23 cellular contexts compared by ENCODE assay signal in the genomic region with DNA sequence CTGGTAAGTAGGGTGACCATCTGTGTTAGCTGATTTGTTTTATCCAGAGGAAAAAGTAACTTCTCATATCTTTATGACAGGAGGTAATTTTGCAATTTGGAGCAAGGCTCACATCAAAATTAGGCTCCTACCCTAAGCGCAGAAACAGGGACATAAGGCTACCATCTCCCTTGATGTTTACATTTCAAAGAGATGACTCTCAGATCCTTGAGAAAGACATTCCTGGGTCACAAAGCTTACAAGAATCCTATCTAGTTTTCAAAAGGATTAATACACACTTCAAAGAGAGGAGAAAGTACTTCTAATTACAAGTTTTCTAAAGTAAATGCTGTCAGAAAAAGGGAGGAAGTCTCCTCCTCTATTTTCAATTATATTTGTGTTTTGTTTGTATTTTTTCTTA. TPM values are rescaled to one million over a fixed set of nuclear protein-coding genes. Genes with fewer than 3 reads are reported as not detected.
"Had no signal": no experiment of that assay in that cellular context is flagged by ENCODE, and none has a peak within 500 bp of the region (broad histone marks: within the 10 kb centered on the region; RNA-seq: fewer than 3 reads in every experiment).

No MANE protein-coding gene starts in this region.

- H3K27ac ChIP-seq: ascending aorta, colonic mucosa, dorsolateral prefrontal cortex, esophagus muscularis mucosa, heart right ventricle, pancreas, thoracic aorta, vagina had no signal

- H3K27me3 Mint-ChIP-seq: type B pancreatic cell had no signal

- H3K27ac Mint-ChIP-seq: activated naive CD4-positive, alpha-beta T cell treated with anti-CD3 and anti-CD28 coated beads, Interleukin-2, amount 50 U/mL, for 24 hours; effector memory CD8-positive, alpha-beta T cell; natural killer cell; type B pancreatic cell had no signal

- DNase-seq: activated gamma-delta T cell treated with Interleukin-2 at 50 U/mL for 16 hours; activated T-cell treated with anti-CD3 and anti-CD28 coated beads, Interleukin-2, amount 50 U/mL, for 1 hour; colonic mucosa; dorsolateral prefrontal cortex; effector memory CD8-positive, alpha-beta T cell; heart right ventricle; midbrain; natural killer cell; pancreas; right cardiac atrium; stimulated activated CD4-positive, alpha-beta T cell treated with anti-CD3 and anti-CD28 coated beads, Interleukin-4, amount 100 ng/mL, for 24 hours; stimulated activated naive CD4-positive, alpha-beta T cell treated with Interleukin-2 at 50 U/mL for 16 hours; T-helper 9 cell had no signal

- H3K4me1 ChIP-seq: ascending aorta, colonic mucosa, esophagus muscularis mucosa, heart right ventricle, pancreas, vagina had no signal

- H3K36me3 Mint-ChIP-seq: activated naive CD4-positive, alpha-beta T cell treated with anti-CD3 and anti-CD28 coated beads, Interleukin-2, amount 50 U/mL, for 24 hours; natural killer cell; type B pancreatic cell had no signal

- H3K9me3 ChIP-seq: ascending aorta, colonic mucosa, esophagus muscularis mucosa, heart right ventricle, pancreas, thoracic aorta, vagina had no signal

- H3K27me3 ChIP-seq: ascending aorta, colonic mucosa, esophagus muscularis mucosa, heart right ventricle, pancreas, vagina had no signal

- H3K36me3 ChIP-seq: ascending aorta, colonic mucosa, esophagus muscularis mucosa, heart right ventricle, pancreas, thoracic aorta, vagina had no signal

- H3K4me3 ChIP-seq: ascending aorta, colonic mucosa, dorsolateral prefrontal cortex, esophagus muscularis mucosa, heart right ventricle, lung, pancreas, thoracic aorta, vagina had no signal

- H3K4me3 Mint-ChIP-seq: activated naive CD4-positive, alpha-beta T cell treated with anti-CD3 and anti-CD28 coated beads, Interleukin-2, amount 50 U/mL, for 24 hours; central memory CD8-positive, alpha-beta T cell; effector memory CD8-positive, alpha-beta T cell; natural killer cell; type B pancreatic cell had no signal

- H3K9me3 Mint-ChIP-seq: activated naive CD4-positive, alpha-beta T cell treated with anti-CD3 and anti-CD28 coated beads, Interleukin-2, amount 50 U/mL, for 24 hours; central memory CD8-positive, alpha-beta T cell; effector memory CD8-positive, alpha-beta T cell; natural killer cell; type B pancreatic cell had no signal

- H3K4me1 Mint-ChIP-seq: activated naive CD4-positive, alpha-beta T cell treated with anti-CD3 and anti-CD28 coated beads, Interleukin-2, amount 50 U/mL, for 24 hours; central memory CD8-positive, alpha-beta T cell; natural killer cell had no signal

RNA-seq across cellular contexts. Expression of a gene that starts 7.0 kb away (rescaled TPM):
- total RNA-seq: ascending aorta, endothelial cell of umbilical vein, heart right ventricle, left lobe of liver, lung, natural killer cell, thoracic aorta, vagina had no signal
